ENCODE assay signal across 17 cellular contexts in the genomic region with DNA sequence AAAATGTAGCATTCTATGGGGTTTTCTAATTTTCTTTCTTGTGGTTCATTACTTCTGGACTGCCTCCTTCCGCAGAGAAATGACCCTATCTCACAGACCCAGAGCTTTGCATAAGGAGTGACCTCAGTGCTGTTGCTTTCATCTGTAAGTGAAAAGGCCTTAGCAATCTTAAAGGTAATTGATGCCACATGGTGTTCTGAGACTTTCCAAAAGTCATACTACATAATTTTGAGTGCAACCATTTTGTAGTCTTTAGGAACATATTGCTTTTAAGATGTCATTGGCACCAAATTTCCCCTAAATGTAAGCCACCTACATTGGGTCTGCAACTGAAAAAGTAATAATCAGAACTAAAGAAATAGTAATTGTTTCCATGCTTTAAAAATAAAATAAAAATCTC. TPM values are rescaled to one million over a fixed set of nuclear protein-coding genes. Genes with fewer than 3 reads are reported as not detected.
DNase-seq lines count a peak whose midpoint lies in the region; ATAC-seq and TF ChIP-seq lines count a peak whose summit lies in the region.
"Had no signal": no experiment of that assay in that cellular context is flagged by ENCODE, and none has a peak within 500 bp of the region (broad histone marks: within the 10 kb centered on the region; RNA-seq: fewer than 3 reads in every experiment).

No MANE protein-coding gene starts in this region.

- H2AFZ ChIP-seq in osteoblast (ENCODE audit: low read length) = no peak overlapping the region
- H2AFZ ChIP-seq: neural progenitor cell had no signal

- no peak overlapping the region for H3K4me3 ChIP-seq in lower lobe of right lung
- H3K4me3 ChIP-seq in osteoblast (ENCODE audit: insufficient read depth, low read length) = no peak overlapping the region
- no peak overlapping the region for H3K4me3 ChIP-seq in dorsolateral prefrontal cortex
- H3K4me3 ChIP-seq in brain microvascular endothelial cell (ENCODE audit: low read depth, low read length) = no peak overlapping the region
- H3K4me3 ChIP-seq: cardiac muscle cell, neural progenitor cell, stomach had no signal

- H3K36me3 ChIP-seq in lower lobe of right lung (no peaks in the 10 kb centered on the region), osteoblast (ENCODE audit: insufficient read depth, low read length) (no peaks in the 10 kb centered on the region), brain microvascular endothelial cell (replicated peaks) (no peaks in the 10 kb centered on the region)
- H3K36me3 ChIP-seq: cardiac muscle cell, neural progenitor cell, stomach had no signal

- in situ Hi-C loops in brain microvascular endothelial cell (cut with HindIII; ENCODE audit: low pct_ligation_motif_present, low sequenced_read_pairs) = no loop called here

- DNase-seq in lower lobe of right lung (no peak), osteoblast (ENCODE audit: insufficient read length, low spot score, missing footprints) (no peak), dorsolateral prefrontal cortex (no peak), brain microvascular endothelial cell (no peak)
- DNase-seq: activated CD4-positive, alpha-beta T cell treated with anti-CD3 and anti-CD28 coated beads, Interleukin-2, amount 50 U/mL, for 48 hours; activated naive CD4-positive, alpha-beta T cell treated with Interleukin-2 at 50 U/mL for 16 hours; C1 segment of cervical spinal cord; DND-41; mesenchymal stem cell; stomach had no signal

- H3K4me1 ChIP-seq in lower lobe of right lung = no peaks in the 10 kb centered on the region
- H3K4me1 ChIP-seq in osteoblast (ENCODE audit: insufficient read depth, low read length) = no peaks in the 10 kb centered on the region
- H3K4me1 ChIP-seq: neural progenitor cell, stomach had no signal

- H3K4me2 ChIP-seq in osteoblast (ENCODE audit: insufficient read depth, low read length) = no peak overlapping the region
- H3K4me2 ChIP-seq: neural progenitor cell had no signal

- no peaks in the 10 kb centered on the region for H3K9me3 ChIP-seq in lower lobe of right lung
- H3K9me3 ChIP-seq in osteoblast (ENCODE audit: low read depth, low read length) = no peaks in the 10 kb centered on the region
- H3K9me3 ChIP-seq: stomach had no signal

- TF ChIP-seq CTCF in lower lobe of right lung (IDR thresholded peaks at IDR 0.05) (no peak), osteoblast (IDR thresholded peaks at IDR 0.05; ENCODE audit: extremely low read depth, low read depth, low read length) (no peak), dorsolateral prefrontal cortex (IDR thresholded peaks at IDR 0.05 in 54 of 56, conservative IDR thresholded peaks at IDR 0.05 in 2 of 56; ENCODE audit: low read depth in 1 of 56, partially characterized antibody in 56 of 56) (no peak), brain microvascular endothelial cell (IDR thresholded peaks at IDR 0.05; ENCODE audit: low read depth, low read length, missing control alignments) (no peak)

- H4K20me1 ChIP-seq in osteoblast (ENCODE audit: insufficient read depth, low read length) = no peaks in the 10 kb centered on the region

- no peaks in the 10 kb centered on the region for H3K79me2 ChIP-seq in osteoblast (ENCODE audit: insufficient read depth, low read length)

- H3K27ac ChIP-seq in lower lobe of right lung = peak overlapping the region; percentile 2
- H3K27ac ChIP-seq in osteoblast (ENCODE audit: low read depth, low read length) = no peak overlapping the region
- no peak overlapping the region for H3K27ac ChIP-seq in dorsolateral prefrontal cortex
- H3K27ac ChIP-seq in brain microvascular endothelial cell = no peak overlapping the region
- H3K27ac ChIP-seq: cardiac muscle cell, neural progenitor cell, stomach had no signal

- ATAC-seq in GM18873 (IDR thresholded peaks at IDR 0.05; ENCODE audit: low FRiP score, unreplicated experiment) (peak; percentile 78), GM21717 (IDR thresholded peaks at IDR 0.05; ENCODE audit: unreplicated experiment) (peak; percentile 84), HG03135 (IDR thresholded peaks at IDR 0.05; ENCODE audit: unreplicated experiment) (peak; percentile 74), lower lobe of right lung (no peak)

- H3K27me3 ChIP-seq in lower lobe of right lung (ENCODE audit: low read depth) (no peaks in the 10 kb centered on the region), osteoblast (ENCODE audit: insufficient read depth, low read length) (no peaks in the 10 kb centered on the region), dorsolateral prefrontal cortex (no peaks in the 10 kb centered on the region), brain microvascular endothelial cell (replicated peaks) (no peaks in the 10 kb centered on the region)
- H3K27me3 ChIP-seq: cardiac muscle cell, neural progenitor cell, stomach had no signal

- intact Hi-C loops in lower lobe of right lung (cut with DNase I) (no loop called here), dorsolateral prefrontal cortex (cut with DNase I) (no loop called here)

RNA-seq across cellular contexts. Expression of a gene that starts 9.2 kb away (rescaled TPM):
- total RNA-seq in lower lobe of right lung = 4.9 TPM
- total RNA-seq in osteoblast = not detected in 2 replicates
- 1 to 10 TPM in 6 of 120 experiments, under 1 TPM in 36, not detected in 78; 0.14 to 1.8 (median 0.36) TPM for total RNA-seq in dorsolateral prefrontal cortex
- total RNA-seq: glomerular endothelial cell, SK-MEL-5 had no signal

Comparison
In these comparisons a context has a peak if more than half of its experiments do, and no peak if none do; other contexts are left out.
1. ATAC-seq: peak in GM18873 (single experiment), GM21717 (single experiment) and HG03135 (single experiment); none in lower lobe of right lung (0 of 2).